Comparison of ENCODE assay signal across 1 cellular context in genomic region chr2:182915369-182916326, GRCh38.
TF ChIP-seq lines count a peak whose summit lies in the region.

No MANE protein-coding gene starts in this region.

TF ChIP-seq in HepG2, 621 proteins besides CTCF, POLR2A, EP300 and RAD21 (continued from another document):
- TF ChIP-seq KIAA2018 (CRISPR knock-in tag; IDR thresholded peaks at IDR 0.05; ENCODE audit: borderline replicate concordance) (no peak), U2AF1 (optimal IDR thresholded peaks at IDR 0.05; ENCODE audit: low read depth, low read length) (no peak), ZBTB7B (CRISPR knock-in tag; IDR thresholded peaks at IDR 0.05) (no peak), KAT7 (CRISPR knock-in tag; IDR thresholded peaks at IDR 0.05; ENCODE audit: borderline replicate concordance) (no peak), TRIM22 (IDR thresholded peaks at IDR 0.05) (no peak), CREB1 (IDR thresholded peaks at IDR 0.05) (no peak), CREB1 (CRISPR knock-in tag; IDR thresholded peaks at IDR 0.05) (no peak), MTA3 (CRISPR knock-in tag; IDR thresholded peaks at IDR 0.05) (no peak), SETDB1 (CRISPR knock-in tag; IDR thresholded peaks at IDR 0.05; ENCODE audit: borderline replicate concordance) (no peak), FOXO1 (CRISPR knock-in tag; IDR thresholded peaks at IDR 0.05) (no peak), ZNF644 (CRISPR knock-in tag; IDR thresholded peaks at IDR 0.05; ENCODE audit: low read depth) (no peak), TSC22D2 (CRISPR knock-in tag; IDR thresholded peaks at IDR 0.05; ENCODE audit: borderline replicate concordance) (no peak)
- TF ChIP-seq, protein P1, sequence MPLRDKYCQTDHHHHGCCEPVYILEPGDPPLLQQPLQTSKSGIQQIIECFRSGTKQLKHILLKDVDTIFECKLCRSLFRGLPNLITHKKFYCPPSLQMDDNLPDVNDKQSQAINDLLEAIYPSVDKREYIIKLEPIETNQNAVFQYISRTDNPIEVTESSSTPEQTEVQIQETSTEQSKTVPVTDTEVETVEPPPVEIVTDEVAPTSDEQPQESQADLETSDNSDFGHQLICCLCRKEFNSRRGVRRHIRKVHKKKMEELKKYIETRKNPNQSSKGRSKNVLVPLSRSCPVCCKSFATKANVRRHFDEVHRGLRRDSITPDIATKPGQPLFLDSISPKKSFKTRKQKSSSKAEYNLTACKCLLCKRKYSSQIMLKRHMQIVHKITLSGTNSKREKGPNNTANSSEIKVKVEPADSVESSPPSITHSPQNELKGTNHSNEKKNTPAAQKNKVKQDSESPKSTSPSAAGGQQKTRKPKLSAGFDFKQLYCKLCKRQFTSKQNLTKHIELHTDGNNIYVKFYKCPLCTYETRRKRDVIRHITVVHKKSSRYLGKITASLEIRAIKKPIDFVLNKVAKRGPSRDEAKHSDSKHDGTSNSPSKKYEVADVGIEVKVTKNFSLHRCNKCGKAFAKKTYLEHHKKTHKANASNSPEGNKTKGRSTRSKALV (CRISPR knock-in tag; IDR thresholded peaks at IDR 0.05), result no peak
- TF ChIP-seq, protein P2, sequence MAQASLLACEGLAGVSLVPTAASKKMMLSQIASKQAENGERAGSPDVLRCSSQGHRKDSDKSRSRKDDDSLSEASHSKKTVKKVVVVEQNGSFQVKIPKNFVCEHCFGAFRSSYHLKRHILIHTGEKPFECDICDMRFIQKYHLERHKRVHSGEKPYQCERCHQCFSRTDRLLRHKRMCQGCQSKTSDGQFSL (CRISPR knock-in tag; IDR thresholded peaks at IDR 0.05), result no peak
TF ChIP-seq in HepG2: peak in this region for 0.
